23 cellular contexts compared by ENCODE assay signal in the genomic region with DNA sequence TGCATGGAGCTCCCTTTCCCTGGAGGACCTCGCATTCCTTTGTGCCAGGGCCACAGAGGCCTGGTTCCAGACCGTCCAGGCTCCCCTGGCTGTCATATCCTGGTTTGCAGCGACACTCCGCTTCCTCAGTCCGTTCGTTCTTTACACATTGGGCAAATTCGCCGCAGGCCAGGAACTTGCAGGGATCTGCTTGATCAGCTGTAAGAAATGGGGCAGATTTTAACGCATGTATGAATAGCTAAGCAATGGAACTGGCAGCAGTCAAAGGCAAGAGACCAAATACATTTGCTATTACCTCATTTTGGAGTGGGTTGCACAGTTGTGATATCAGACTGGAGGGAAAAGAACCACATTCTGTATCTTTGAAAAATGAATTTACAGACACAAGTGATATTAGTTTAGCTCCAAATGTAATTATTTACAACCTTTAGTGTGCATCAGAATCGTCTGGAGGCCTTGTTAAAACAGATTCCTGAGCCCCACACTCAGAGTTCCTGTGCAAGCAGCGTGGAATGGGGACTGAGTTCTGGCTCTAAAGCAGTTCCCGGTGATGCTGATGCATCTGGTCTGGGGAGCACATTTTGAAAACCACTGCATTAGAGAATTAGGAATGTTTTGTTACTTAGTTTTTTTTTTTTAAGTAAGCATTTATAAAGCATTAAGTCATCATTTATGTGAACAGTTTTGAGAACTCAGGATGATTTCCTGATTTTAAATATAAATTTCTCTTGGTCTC.
DNase-seq lines count a peak whose midpoint lies in the region; ATAC-seq and TF ChIP-seq lines count a peak whose summit lies in the region.
"Had no signal": no experiment of that assay in that cellular context is flagged by ENCODE, and none has a peak within 500 bp of the region (broad histone marks: within the 10 kb centered on the region; RNA-seq: fewer than 3 reads in every experiment).

No MANE protein-coding gene starts in this region.

- no peak for ATAC-seq in omental fat pad (ENCODE audit: low FRiP score)
- ATAC-seq: activated CD8-positive, alpha-beta T cell treated with anti-CD3 and anti-CD28 coated beads, Interleukin-2, amount 10 ng/mL, durations not matched to agents 7 days and 5 days; foreskin keratinocyte; sciatic nerve had no signal

- TF ChIP-seq CTCF in ascending aorta (IDR thresholded peaks at IDR 0.05) (no peak), fibroblast of the aortic adventitia (IDR thresholded peaks at IDR 0.05; ENCODE audit: insufficient read depth, low read length) (no peak), omental fat pad (IDR thresholded peaks at IDR 0.05) (no peak)

- H3K27ac ChIP-seq in ascending aorta: peak overlapping the region; percentile 35 to 56
- H3K27ac ChIP-seq: colonic mucosa, foreskin keratinocyte, heart left ventricle, parathyroid adenoma, Peyer's patch had no signal

- H3K27me3 ChIP-seq in ascending aorta: no peaks in the 10 kb centered on the region
- H3K27me3 ChIP-seq: colonic mucosa, foreskin keratinocyte, Peyer's patch had no signal

- H3K36me3 ChIP-seq in ascending aorta: no peaks in the 10 kb centered on the region
- H3K36me3 ChIP-seq: colonic mucosa, heart left ventricle, Peyer's patch had no signal

- H3K4me3 ChIP-seq in ascending aorta (no peak overlapping the region), fibroblast of the aortic adventitia (ENCODE audit: low read depth, low read length) (no peak overlapping the region)
- H3K4me3 ChIP-seq: colonic mucosa, heart left ventricle, Peyer's patch had no signal

- peaks cover 0 to 12% of the 10 kb centered on the region in 2 donors for H3K4me1 ChIP-seq in ascending aorta
- H3K4me1 ChIP-seq: Caco-2, colonic mucosa, foreskin keratinocyte, parathyroid adenoma had no signal

- intact Hi-C loops in ascending aorta (cut with DNase I): loop anchor here (5.0 to 10.0 kb wide), 2 partner anchors 954 to 1531 kb away; a partner anchor contains a TSS

- H3K9me3 ChIP-seq in ascending aorta: no peaks in the 10 kb centered on the region
- H3K9me3 ChIP-seq: Caco-2, colonic mucosa, heart left ventricle, Peyer's patch had no signal

- peak; percentile 51 for DNase-seq in EH (ENCODE audit: low read depth)
- DNase-seq in ascending aorta (ENCODE audit: low spot score in 2 of 2): no peak
- DNase-seq in fibroblast of the aortic adventitia (ENCODE audit: low read depth): peak; percentile 44
- DNase-seq in renal cortical epithelial cell (ENCODE audit: low read depth): peak; percentile 74
- DNase-seq in stimulated activated CD4-positive, alpha-beta T cell treated with anti-CD3 and anti-CD28 coated beads, Interleukin-4, amount 100 ng/mL, for 1 hour: no peak
- no peak for DNase-seq in T1000 (lab: John Stamatoyannopoulos, UW)
- no peak for DNase-seq in omental fat pad (ENCODE audit: low spot score)
- DNase-seq in NCI-H226: no peak
- DNase-seq: activated CD8-positive, alpha-beta T cell treated with anti-CD3 and anti-CD28 coated beads, Interleukin-2, amount 10 ng/mL, durations not matched to agents 7 days and 5 days; activated naive CD4-positive, alpha-beta T cell treated with anti-CD3 and anti-CD28 coated beads, Interleukin-2, amount 50 U/mL, for 16 hours; colonic mucosa; effector CD4-positive, alpha-beta T cell; foreskin keratinocyte; NCI-H1436 treated with DMSO at 0.1 percent for 48 hours; NCI-H774; Peyer's patch; SIG-M5; stimulated activated CD4-positive, alpha-beta T cell treated with anti-CD3 and anti-CD28 coated beads, Interleukin-12 subunit alpha, Interleukin-12 subunit beta, amount 100 ng/mL, for 4 hours; stimulated activated CD4-positive, alpha-beta T cell treated with anti-CD3 and anti-CD28 coated beads, Interleukin-2, amount 100 ng/mL, for 48 hours had no signal

Comparison
In these comparisons a context has a peak if more than half of its experiments do, and no peak if none do; other contexts are left out.
1. DNase-seq: peak in EH (single experiment), fibroblast of the aortic adventitia (single experiment) and renal cortical epithelial cell (single experiment); none in ascending aorta (0 of 2), stimulated activated CD4-positive, alpha-beta T cell treated with anti-CD3 and anti-CD28 coated beads, Interleukin-4, amount 100 ng/mL, for 1 hour (single experiment), T1000 (single experiment), omental fat pad (single experiment) and NCI-H226 (single experiment).